In genomic region chr2:240465268-240465764, GRCh38 we compare ENCODE assay signal across 14 cellular contexts. TPM values are rescaled to one million over a fixed set of nuclear protein-coding genes. Genes with fewer than 3 reads are reported as not detected.
DNase-seq lines count a peak whose midpoint lies in the region; ATAC-seq, FAIRE-seq and TF ChIP-seq lines count a peak whose summit lies in the region.
"Had no signal": no experiment of that assay in that cellular context is flagged by ENCODE, and none has a peak within 500 bp of the region (broad histone marks: within the 10 kb centered on the region; RNA-seq: fewer than 3 reads in every experiment).

No MANE protein-coding gene starts in this region.

- H3K27ac ChIP-seq in ovary = no peak overlapping the region

- ATAC-seq in Right ventricle myocardium superior (ENCODE audit: poor library complexity) (no peak), GM21528 (IDR thresholded peaks at IDR 0.05; ENCODE audit: low FRiP score, unreplicated experiment) (no peak)
- ATAC-seq: Panc1; stimulated activated effector memory CD8-positive, alpha-beta T cell treated with anti-CD3 and anti-CD28 coated beads, Interleukin-12 subunit alpha, Interleukin-12 subunit beta, amount 100 ng/mL, for 72 hours had no signal

- H3K36me3 ChIP-seq in BE2C = no peaks in the 10 kb centered on the region; the same call in 1 of the 2 replicates
- H3K36me3 ChIP-seq in ovary = no peaks in the 10 kb centered on the region

- 89 to 92% (median 90%) methylated on average over 20 to 22 of the region's 22 CpGs for whole genome bisulfite sequencing in ovary, 3 donors

- no peak for FAIRE-seq in HTR-8/SVneo (lab: Jason Lieb, UNC)

- intact Hi-C loops in Right ventricle myocardium superior (cut with DNase I) = no loop called here
- intact Hi-C loops in ovary (cut with DNase I) = no loop called here

- H3K27me3 ChIP-seq in BE2C = no peaks in the 10 kb centered on the region
- H3K27me3 ChIP-seq in ovary = no peaks in the 10 kb centered on the region

- DNase-seq in BE2C (peak; percentile 8), HuH-7.5 (ENCODE audit: low spot score) (peak; percentile 6), Right ventricle myocardium superior (peak; percentile 28), ovary (peak in 4 of 5 donors; percentile 21 to 39 (median 26)), SKM-1 (lab: John Stamatoyannopoulos, UW; ENCODE audit: unreplicated experiment) (no peak), HTR-8/SVneo (ENCODE audit: insufficient read length, low spot score) (no peak), HT-29 (ENCODE audit: low spot score) (no peak)
- DNase-seq: effector CD4-positive, alpha-beta T cell; NCI-H1417; NCI-H510A; stimulated activated CD4-positive, alpha-beta T cell treated with anti-CD3 and anti-CD28 coated beads, Interleukin-4, amount 100 ng/mL, for 1 hour had no signal

- TF ChIP-seq POLR2A in ovary (IDR thresholded peaks at IDR 0.05) = no peak

- no peaks in the 10 kb centered on the region for H3K9me3 ChIP-seq in BE2C
- no peaks in the 10 kb centered on the region for H3K9me3 ChIP-seq in ovary

- H3K4me1 ChIP-seq in BE2C (peaks cover 4% of the 10 kb centered on the region), ovary (ENCODE audit: insufficient read depth) (no peaks in the 10 kb centered on the region)

- TF ChIP-seq CTCF in BE2C (IDR thresholded peaks at IDR 0.05; ENCODE audit: low read depth, low read length) (no peak), ovary (IDR thresholded peaks at IDR 0.05) (no peak)

- H3K4me3 ChIP-seq in BE2C (ENCODE audit: low read depth, low read length) (no peak overlapping the region), ovary (no peak overlapping the region)

- no peak for TF ChIP-seq EP300 in ovary (IDR thresholded peaks at IDR 0.05)

RNA-seq across cellular contexts. Expression of gene GPC1, which starts 29.9 kb away (rescaled TPM):
- polyA plus RNA-seq in BE2C (2012; ENCODE audit: insufficient read depth, insufficient read length, low read depth) = 46.0 TPM
- total RNA-seq in Right ventricle myocardium superior (154 TPM), ovary (100 to 1,000 TPM in 1 of 7 donors, 10 to 100 TPM in 6; 27.2 to 149 (median 73.3) TPM)
- polyA plus RNA-seq in ovary = 10 to 100 TPM in 1 of 2 donors, 1 to 10 TPM in 1; 2.9 to 63.3 TPM
- total RNA-seq in HT-29 (2014; rRNA removed; shearing (Covaris generic)) = 9.9 and 12.3 TPM in 2 replicates

Comparison
In these comparisons a context has a peak if more than half of its experiments do, and no peak if none do; other contexts are left out.
1. DNase-seq: peak in BE2C (single experiment), HuH-7.5 (single experiment), Right ventricle myocardium superior (single experiment) and ovary (4 of 5); none in SKM-1 (single experiment), HTR-8/SVneo (single experiment) and HT-29 (single experiment).